In genomic region chr12:73413974-73414373, GRCh38 we compare ENCODE assay signal across 23 cellular contexts.
DNase-seq lines count a peak whose midpoint lies in the region; ATAC-seq, FAIRE-seq and TF ChIP-seq lines count a peak whose summit lies in the region.
"Had no signal": no experiment of that assay in that cellular context is flagged by ENCODE, and none has a peak within 500 bp of the region (broad histone marks: within the 10 kb centered on the region; RNA-seq: fewer than 3 reads in every experiment).

No MANE protein-coding gene starts in this region.

- no peak overlapping the region for H3K4ac ChIP-seq in IMR-90 (ENCODE audit: low read depth, low read length)

- no peak overlapping the region for H3K4me3 Mint-ChIP-seq in CD8-positive, alpha-beta memory T cell
- H3K4me3 Mint-ChIP-seq: CD14-positive monocyte; CD4-positive, alpha-beta memory T cell; CD4-positive, CD25-positive, alpha-beta regulatory T cell had no signal

- H4K20me1 ChIP-seq in HepG2 (ENCODE audit: insufficient read depth, low read length) (no peaks in the 10 kb centered on the region), IMR-90 (ENCODE audit: insufficient read depth, low read length) (no peaks in the 10 kb centered on the region)
- H4K20me1 ChIP-seq: BLaER1 had no signal

- CTCF ChIA-PET in HepG2 (lab: Yijun Ruan, JAX; ENCODE audit: low intra/inter-chr PET ratio, low total read pairs) (no interaction called here), IMR-90 (lab: Yijun Ruan, JAX) (no interaction called here)
- CTCF ChIA-PET in CD8-positive, alpha-beta memory T cell (lab: Charles Lee) = no interaction called here

- H3K9me1 ChIP-seq in IMR-90 (ENCODE audit: insufficient read depth, low read length) = no peaks in the 10 kb centered on the region

- no peak overlapping the region for H3K14ac ChIP-seq in IMR-90 (replicated peaks; ENCODE audit: low read depth, low read length)

- no peak overlapping the region for H2AK5ac ChIP-seq in IMR-90 (ENCODE audit: low read depth, low read length)

- dilution Hi-C loops in IMR-90 (cut with HindIII; ENCODE audit: low sequenced_read_pairs, unreplicated experiment) = no loop called here

- H3K4me1 ChIP-seq in HepG2 (ENCODE audit: insufficient read depth, low read length) = no peaks in the 10 kb centered on the region
- H3K4me1 ChIP-seq in right lobe of liver = no peaks in the 10 kb centered on the region
- H3K4me1 ChIP-seq in IMR-90 (ENCODE audit: control insufficient read depth, insufficient read depth, low read length) = no peaks in the 10 kb centered on the region
- H3K4me1 ChIP-seq in CD8-positive, alpha-beta memory T cell (ENCODE audit: insufficient read depth, low read length) = no peaks in the 10 kb centered on the region
- no peaks in the 10 kb centered on the region for H3K4me1 ChIP-seq in small intestine (ENCODE audit: control insufficient read depth in 2 of 2, insufficient read depth in 1 of 2, low read depth in 1 of 2, low read length in 1 of 2)
- H3K4me1 ChIP-seq: BE2C, BLaER1, Caco-2 had no signal

- peaks cover 63% of the 10 kb centered on the region for H3K9me3 ChIP-seq in HepG2 (ENCODE audit: low read length)
- peaks cover 0 to 8% (median 4%) of the 10 kb centered on the region in 4 donors for H3K9me3 ChIP-seq in right lobe of liver
- peaks cover 3% of the 10 kb centered on the region for H3K9me3 ChIP-seq in IMR-90 (ENCODE audit: control insufficient read depth, insufficient read depth, low read length)
- no peaks in the 10 kb centered on the region for H3K9me3 ChIP-seq in CD8-positive, alpha-beta memory T cell (ENCODE audit: low read length)
- H3K9me3 ChIP-seq in small intestine (ENCODE audit: control insufficient read depth, low read depth) = no peaks in the 10 kb centered on the region
- H3K9me3 ChIP-seq: BE2C, Caco-2 had no signal

- H3K79me2 ChIP-seq in HepG2 (ENCODE audit: insufficient read depth, low read length) = no peaks in the 10 kb centered on the region

- H3K4me2 ChIP-seq in HepG2 (ENCODE audit: low read depth, low read length) (no peak overlapping the region), IMR-90 (ENCODE audit: low read depth, low read length) (no peak overlapping the region)
- H3K4me2 ChIP-seq: BLaER1 had no signal

- no peak overlapping the region for H3K56ac ChIP-seq in IMR-90 (ENCODE audit: extremely low read depth, insufficient read depth, low read length)

- DNase-seq in HepG2 (ENCODE audit: low spot score) (no peak), right lobe of liver (no peak), IMR-90 (no peak), frontal cortex (ENCODE audit: low spot score in 2 of 2) (no peak), small intestine (no peak)
- DNase-seq in CD8-positive, alpha-beta memory T cell = no peak
- DNase-seq: ACHN; BE2C; C1 segment of cervical spinal cord; Caco-2; Calu3; CD4-positive, alpha-beta memory T cell; CD4-positive, CD25-positive, alpha-beta regulatory T cell; DMS79 treated with DMSO at 0.1 percent for 48 hours; GF-D8 had no signal

- no peak overlapping the region for H3K27ac Mint-ChIP-seq in CD8-positive, alpha-beta memory T cell
- H3K27ac Mint-ChIP-seq: CD14-positive monocyte; CD4-positive, alpha-beta memory T cell; CD4-positive, CD25-positive, alpha-beta regulatory T cell had no signal

- H4K8ac ChIP-seq in IMR-90 (ENCODE audit: low read depth in 2 of 2, low read length in 2 of 2) = no peak overlapping the region

- no peak for FAIRE-seq in HepG2 (lab: Jason Lieb, UNC)
- FAIRE-seq in frontal cortex (lab: Jason Lieb, UNC) = peak; percentile 24
- no peak for FAIRE-seq in small intestine (lab: Jason Lieb, UNC)
- FAIRE-seq: D721Med, G401.6, GM12878, GM12892, GM18507 had no signal

- no peaks in the 10 kb centered on the region for H3K36me3 Mint-ChIP-seq in CD8-positive, alpha-beta memory T cell
- H3K36me3 Mint-ChIP-seq: CD14-positive monocyte; CD4-positive, alpha-beta memory T cell; CD4-positive, CD25-positive, alpha-beta regulatory T cell had no signal

- BruUV-seq in HepG2 (replicated peaks; lab: Mats Ljungman, UMichigan) (no TSS peak), IMR-90 (replicated peaks; lab: Mats Ljungman, UMichigan) (no TSS peak)

- H2BK120ac ChIP-seq in IMR-90 (ENCODE audit: low read depth, low read length) = no peak overlapping the region

- H3K36me3 ChIP-seq in HepG2 (replicated peaks in 1 of 2; ENCODE audit: control insufficient read depth in 1 of 2, insufficient read depth in 2 of 2, low read length in 2 of 2) = no peaks in the 10 kb centered on the region
- H3K36me3 ChIP-seq in right lobe of liver = no peaks in the 10 kb centered on the region
- no peaks in the 10 kb centered on the region for H3K36me3 ChIP-seq in IMR-90 (ENCODE audit: control insufficient read depth, insufficient read depth, low read length)
- no peaks in the 10 kb centered on the region for H3K36me3 ChIP-seq in CD8-positive, alpha-beta memory T cell (ENCODE audit: insufficient read depth, low read length)
- no peaks in the 10 kb centered on the region for H3K36me3 ChIP-seq in small intestine (ENCODE audit: control insufficient read depth in 2 of 2, insufficient read depth in 2 of 2, low read length in 2 of 2)
- H3K36me3 ChIP-seq: BE2C, BLaER1 had no signal

- H2AFZ ChIP-seq in HepG2 (ENCODE audit: low read length) (no peak overlapping the region), IMR-90 (replicated peaks; ENCODE audit: low read length, poor library complexity) (no peak overlapping the region)

- TF ChIP-seq CTCF in HepG2 (CRISPR knock-in tag; IDR thresholded peaks at IDR 0.05) (no peak), right lobe of liver (IDR thresholded peaks at IDR 0.05) (no peak), IMR-90 (conservative IDR thresholded peaks at IDR 0.05; ENCODE audit: low read depth, low read length) (no peak)

- no peak overlapping the region for H2AK9ac ChIP-seq in IMR-90 (replicated peaks; ENCODE audit: low read depth, low read length, poor library complexity)

- in situ Hi-C loops in HepG2 (cut with HindIII; ENCODE audit: extremely low pct_ligation_motif_present, low pct_unique_long_range_greater_than_20kb) = no loop called here
- in situ Hi-C loops in IMR-90 (cut with MboI; ENCODE audit: low sequenced_read_pairs) = no loop called here

- no peak overlapping the region for H4K5ac ChIP-seq in IMR-90 (ENCODE audit: low read depth, low read length)

- TF ChIP-seq EP300 in HepG2 (IDR thresholded peaks at IDR 0.05; ENCODE audit: low read depth in 2 of 2, low read length in 2 of 2) = no peak
- TF ChIP-seq EP300 in HepG2 (CRISPR knock-in tag; IDR thresholded peaks at IDR 0.05; ENCODE audit: borderline replicate concordance) = no peak

- no peak overlapping the region for H3K23ac ChIP-seq in IMR-90 (ENCODE audit: low read depth, low read length)

- H3K27me3 ChIP-seq in HepG2 (ENCODE audit: control insufficient read depth in 1 of 2, insufficient read depth in 2 of 2, low read length in 2 of 2) (no peaks in the 10 kb centered on the region), right lobe of liver (no peaks in the 10 kb centered on the region), IMR-90 (ENCODE audit: control insufficient read depth, insufficient read depth, low read length) (no peaks in the 10 kb centered on the region), small intestine (ENCODE audit: control insufficient read depth in 2 of 2, insufficient read depth in 2 of 2, low read length in 2 of 2) (no peaks in the 10 kb centered on the region)
- H3K27me3 ChIP-seq in CD8-positive, alpha-beta memory T cell (ENCODE audit: insufficient read depth, low read length, poor library complexity, severe bottlenecking) = no peaks in the 10 kb centered on the region
- H3K27me3 ChIP-seq: BE2C, BLaER1 had no signal

- no peak overlapping the region for H3K27ac ChIP-seq in HepG2 (ENCODE audit: extremely low read length, insufficient read depth, low read length)
- H3K27ac ChIP-seq in right lobe of liver = no peak overlapping the region
- no peak overlapping the region for H3K27ac ChIP-seq in IMR-90 (ENCODE audit: insufficient read depth, low read length)
- no peak overlapping the region for H3K27ac ChIP-seq in CD8-positive, alpha-beta memory T cell (ENCODE audit: low read depth, low read length)
- no peak overlapping the region for H3K27ac ChIP-seq in small intestine (ENCODE audit: low read depth in 1 of 2, low read length in 1 of 2)
- H3K27ac ChIP-seq: 22Rv1, BLaER1 had no signal

- intact Hi-C loops in HepG2 (cut with micrococcal nuclease; ENCODE audit: unreplicated experiment) (no loop called here), right lobe of liver (cut with DNase I) (no loop called here), IMR-90 (cut with micrococcal nuclease) (no loop called here)

- no peak overlapping the region for H2BK5ac ChIP-seq in IMR-90 (ENCODE audit: low read depth, low read length, poor library complexity, severe bottlenecking)

- WGBS in HepG2 (ENCODE audit: low lambda C conversion rate) = 0% methylated on average over 1 of the region's 1 CpG
- WGBS in right lobe of liver (ENCODE audit: insufficient coverage, low coverage, low lambda C conversion rate, missing lambda C conversion rate) = 0% methylated on average over 1 of the region's 1 CpG
- WGBS in IMR-90 (ENCODE audit: extremely low coverage in 2 of 2, insufficient read length in 1 of 2), 2 experiments = no CpG with 5 or more reads among the region's 1 CpG
- WGBS in small intestine, 3 donors = 28 to 64% (median 39%) methylated on average over 1 of the region's 1 CpG

- no peak overlapping the region for H2BK20ac ChIP-seq in IMR-90 (ENCODE audit: low read depth, low read length)

- H3K4me3 ChIP-seq in HepG2 (replicated peaks in 1 of 3; ENCODE audit: insufficient read depth in 1 of 3, low read depth in 2 of 3, low read length in 3 of 3) (no peak overlapping the region), right lobe of liver (no peak overlapping the region), IMR-90 (ENCODE audit: insufficient read depth, low read depth, low read length) (no peak overlapping the region), small intestine (ENCODE audit: low read depth in 1 of 2, low read length in 2 of 2) (no peak overlapping the region)
- no peak overlapping the region for H3K4me3 ChIP-seq in CD8-positive, alpha-beta memory T cell (ENCODE audit: low read length)
- H3K4me3 ChIP-seq: BLaER1, GM12878 had no signal

- H2BK15ac ChIP-seq in IMR-90 (ENCODE audit: low read depth, low read length) = no peak overlapping the region

- H3K9ac ChIP-seq in HepG2 (ENCODE audit: insufficient read depth, low read depth, low read length) (no peak overlapping the region), IMR-90 (ENCODE audit: low read depth, low read length) (no peak overlapping the region)
- H3K9ac ChIP-seq: BLaER1 had no signal

- peaks cover 14 to 22% (median 16%) of the 10 kb centered on the region in 5 donors for H3K9me3 Mint-ChIP-seq in CD8-positive, alpha-beta memory T cell

- POLR2A ChIA-PET in HepG2 (lab: Yijun Ruan, JAX) = no interaction called here
- POLR2A ChIA-PET in IMR-90 (lab: Charles Lee; ENCODE audit: unreplicated experiment) = no interaction called here
- POLR2A ChIA-PET in CD8-positive, alpha-beta memory T cell (lab: Charles Lee) = no interaction called here

- H3K27me3 Mint-ChIP-seq in CD8-positive, alpha-beta memory T cell = no peaks in the 10 kb centered on the region
- H3K27me3 Mint-ChIP-seq: CD4-positive, alpha-beta memory T cell; CD4-positive, CD25-positive, alpha-beta regulatory T cell had no signal

- no peak overlapping the region for H4K91ac ChIP-seq in IMR-90 (ENCODE audit: insufficient read depth, low read depth, low read length)

- no peak for TF ChIP-seq POLR2A in HepG2 (IDR thresholded peaks at IDR 0.05; ENCODE audit: insufficient read depth in 1 of 2, low read depth in 2 of 2, low read length in 2 of 2)
- TF ChIP-seq POLR2A in right lobe of liver (IDR thresholded peaks at IDR 0.05) = no peak
- TF ChIP-seq POLR2A in IMR-90 (IDR thresholded peaks at IDR 0.05; ENCODE audit: low read depth, low read length) = no peak

- H3K79me1 ChIP-seq in IMR-90 (ENCODE audit: low read depth in 1 of 2, low read length in 2 of 2) = no peaks in the 10 kb centered on the region

- H3K4me1 Mint-ChIP-seq in CD8-positive, alpha-beta memory T cell = no peaks in the 10 kb centered on the region
- H3K4me1 Mint-ChIP-seq: CD14-positive monocyte; CD4-positive, alpha-beta memory T cell; CD4-positive, CD25-positive, alpha-beta regulatory T cell had no signal

- no peak for TF ChIP-seq RAD21 in HepG2 (CRISPR knock-in tag; IDR thresholded peaks at IDR 0.05)
- no peak for TF ChIP-seq RAD21 in IMR-90 (IDR thresholded peaks at IDR 0.05; ENCODE audit: low read length)

- ATAC-seq in HepG2 (no peak), right lobe of liver (no peak), IMR-90 (ENCODE audit: low read depth) (no peak)
- ATAC-seq: GM12878 had no signal

- no peak overlapping the region for H3K18ac ChIP-seq in IMR-90 (ENCODE audit: low read depth, low read length)
